In the genomic region with DNA sequence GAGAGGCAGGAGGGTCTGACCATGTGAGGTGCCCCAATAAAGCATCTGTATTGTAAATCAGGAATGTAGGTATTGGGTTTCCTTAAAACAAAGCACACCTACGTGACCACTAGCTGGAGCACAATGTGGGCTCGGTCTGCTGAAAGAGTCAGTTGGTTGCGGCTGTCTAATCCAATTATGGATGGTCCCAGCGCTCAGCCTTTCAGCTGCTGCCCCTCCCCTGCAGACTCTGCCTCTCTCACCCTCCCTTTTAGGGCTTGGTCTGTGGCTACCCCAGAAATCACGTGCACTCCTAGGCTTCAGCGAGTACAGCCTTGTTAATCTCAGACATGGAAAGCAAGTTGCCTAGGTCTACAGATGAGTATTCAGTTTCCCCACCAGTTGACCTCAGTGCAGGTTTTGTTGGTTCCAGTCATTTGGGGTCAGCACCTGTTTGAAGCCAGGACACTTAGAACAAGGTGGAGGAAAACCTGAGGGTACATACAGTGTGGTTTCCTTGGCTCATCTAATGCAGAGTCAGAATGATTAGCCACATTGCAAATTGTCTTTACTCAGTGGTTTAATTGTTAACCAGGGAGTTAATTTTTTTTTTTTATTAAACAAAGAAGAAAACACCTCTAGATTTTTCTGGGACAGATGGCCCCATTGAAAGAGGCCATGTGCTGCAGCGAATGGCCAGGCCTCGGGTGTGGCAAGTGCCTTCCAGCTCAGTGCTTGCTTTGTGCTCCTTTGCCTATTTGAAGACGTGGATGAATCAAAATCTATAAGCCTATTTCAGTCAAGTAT, we compare ENCODE assay signal across 8 cellular contexts.
DNase-seq lines count a peak whose midpoint lies in the region; ATAC-seq, FAIRE-seq and TF ChIP-seq lines count a peak whose summit lies in the region.

No MANE protein-coding gene starts in this region.

- H3K27me3 Mint-ChIP-seq in CD4-positive, alpha-beta memory T cell: peaks cover 0 to 1% of the 10 kb centered on the region in 2 donors

- peaks cover 60% of the 10 kb centered on the region for H3K4me1 ChIP-seq in HepG2 (ENCODE audit: insufficient read depth, low read length)
- no peaks in the 10 kb centered on the region for H3K4me1 ChIP-seq in CD4-positive, alpha-beta memory T cell (ENCODE audit: insufficient read depth, low read length)

- peaks cover 0 to 16% (median 6%) of the 10 kb centered on the region in 4 donors for H3K4me1 Mint-ChIP-seq in CD4-positive, alpha-beta memory T cell

- in situ Hi-C loops in HepG2 (cut with HindIII; ENCODE audit: extremely low pct_ligation_motif_present, low pct_unique_long_range_greater_than_20kb): loop anchor here (5.0 kb wide), 1 partner anchor 61 kb away; no protein-coding TSS in a partner anchor

- no peak overlapping the region for H2AFZ ChIP-seq in HepG2 (ENCODE audit: low read length)

- peak overlapping the region in 1 of 3 experiments; percentile 37; a peak in 2 of 6 replicates for H3K4me3 ChIP-seq in HepG2 (replicated peaks in 1 of 3; ENCODE audit: insufficient read depth in 1 of 3, low read depth in 2 of 3, low read length in 3 of 3)
- H3K4me3 ChIP-seq in CD4-positive, alpha-beta memory T cell (ENCODE audit: low read length in 2 of 2): no peak overlapping the region

- no peaks in the 10 kb centered on the region for H3K36me3 Mint-ChIP-seq in CD4-positive, alpha-beta memory T cell

- peak; percentile 95 to 99 for DNase-seq in NCI-H524 (lab: John Stamatoyannopoulos, UW)
- peak; percentile 36 for DNase-seq in HepG2 (ENCODE audit: low spot score)
- no peak for DNase-seq in NOMO-1 treated with dmso at 0.1 percent for 144 hours (lab: John Stamatoyannopoulos, UW; ENCODE audit: unreplicated experiment)
- no peak for DNase-seq in NCI-H1694 treated with DMSO at 0.1 percent for 48 hours (lab: John Stamatoyannopoulos, UW)
- DNase-seq in CD4-positive, alpha-beta memory T cell: no peak
- DNase-seq in DMS79 treated with DMSO at 0.1 percent for 48 hours (lab: John Stamatoyannopoulos, UW): no peak

- H3K4me3 Mint-ChIP-seq in CD4-positive, alpha-beta memory T cell: no peak overlapping the region

- no peaks in the 10 kb centered on the region for H3K9me3 ChIP-seq in HepG2 (ENCODE audit: low read length)
- no peaks in the 10 kb centered on the region for H3K9me3 ChIP-seq in CD4-positive, alpha-beta memory T cell (ENCODE audit: control insufficient read depth in 1 of 2, low read length in 2 of 2)

- no peak for TF ChIP-seq CTCF in HepG2 (CRISPR knock-in tag; IDR thresholded peaks at IDR 0.05)

- no peak for TF ChIP-seq RAD21 in HepG2 (CRISPR knock-in tag; IDR thresholded peaks at IDR 0.05)

- no peaks in the 10 kb centered on the region for H3K36me3 ChIP-seq in HepG2 (replicated peaks in 1 of 2; ENCODE audit: control insufficient read depth in 1 of 2, insufficient read depth in 2 of 2, low read length in 2 of 2)
- no peaks in the 10 kb centered on the region for H3K36me3 ChIP-seq in CD4-positive, alpha-beta memory T cell (ENCODE audit: insufficient read depth, low read length)

- H3K4me2 ChIP-seq in HepG2 (ENCODE audit: low read depth, low read length): peak overlapping the region; percentile 60

- POLR2A ChIA-PET in HepG2 (lab: Yijun Ruan, JAX): no interaction called here
- POLR2A ChIA-PET in CD4-positive, alpha-beta memory T cell (lab: Charles Lee; ENCODE audit: partially characterized antibody): no interaction called here

- no peak overlapping the region; the same call in 1 of the 2 replicates for H3K9ac ChIP-seq in HepG2 (ENCODE audit: insufficient read depth, low read depth, low read length)

- no peak for TF ChIP-seq POLR2A in HepG2 (IDR thresholded peaks at IDR 0.05; ENCODE audit: insufficient read depth in 1 of 2, low read depth in 2 of 2, low read length in 2 of 2)

- 32% methylated on average over 6 of the region's 9 CpGs for WGBS in HepG2 (ENCODE audit: low lambda C conversion rate)

- ATAC-seq in GM18517 (IDR thresholded peaks at IDR 0.05; ENCODE audit: unreplicated experiment) (peak; percentile 68), HG02759 (IDR thresholded peaks at IDR 0.05; ENCODE audit: unreplicated experiment) (peak; percentile 92), HepG2 (peak; percentile 71)

- peak overlapping the region; percentile 55 for H3K27ac ChIP-seq in HepG2 (ENCODE audit: extremely low read length, insufficient read depth, low read length)
- H3K27ac ChIP-seq in CD4-positive, alpha-beta memory T cell (ENCODE audit: low read depth, low read length): no peak overlapping the region

- CTCF ChIA-PET in HepG2 (lab: Yijun Ruan, JAX; ENCODE audit: low intra/inter-chr PET ratio, low total read pairs): no interaction called here
- CTCF ChIA-PET in CD4-positive, alpha-beta memory T cell (lab: Charles Lee; ENCODE audit: partially characterized antibody): interaction anchor here (1.0 kb wide), 1 partner anchor 46 kb away, joined by 3 read pairs; no protein-coding TSS in a partner anchor

- peaks cover 60% of the 10 kb centered on the region for H4K20me1 ChIP-seq in HepG2 (ENCODE audit: insufficient read depth, low read length)

- no peak overlapping the region for H3K27ac Mint-ChIP-seq in CD4-positive, alpha-beta memory T cell

- H3K79me2 ChIP-seq in HepG2 (ENCODE audit: insufficient read depth, low read length): peaks cover 70% of the 10 kb centered on the region

- intact Hi-C loops in HepG2 (cut with micrococcal nuclease; ENCODE audit: unreplicated experiment): loop anchor here (2.0 kb wide), 1 partner anchor 13 kb away; no protein-coding TSS in a partner anchor
- intact Hi-C loops in CD4-positive, alpha-beta memory T cell (cut with micrococcal nuclease): no loop called here

- no TSS peak for BruUV-seq in HepG2 (replicated peaks; lab: Mats Ljungman, UMichigan)

- H3K9me3 Mint-ChIP-seq in CD4-positive, alpha-beta memory T cell: no peaks in the 10 kb centered on the region

- FAIRE-seq in HepG2 (lab: Jason Lieb, UNC): peak; percentile 65

- H3K27me3 ChIP-seq in HepG2 (ENCODE audit: control insufficient read depth in 1 of 2, insufficient read depth in 2 of 2, low read length in 2 of 2): no peaks in the 10 kb centered on the region
- H3K27me3 ChIP-seq in CD4-positive, alpha-beta memory T cell (ENCODE audit: insufficient read depth, low read length): no peaks in the 10 kb centered on the region

- TF ChIP-seq EP300 in HepG2 (IDR thresholded peaks at IDR 0.05; ENCODE audit: low read depth in 2 of 2, low read length in 2 of 2): no peak
- TF ChIP-seq EP300 in HepG2 (CRISPR knock-in tag; IDR thresholded peaks at IDR 0.05; ENCODE audit: borderline replicate concordance): no peak

TF ChIP-seq in HepG2, 621 proteins besides CTCF, POLR2A, EP300 and RAD21 (continues in another document):
- TF ChIP-seq, protein P1, sequence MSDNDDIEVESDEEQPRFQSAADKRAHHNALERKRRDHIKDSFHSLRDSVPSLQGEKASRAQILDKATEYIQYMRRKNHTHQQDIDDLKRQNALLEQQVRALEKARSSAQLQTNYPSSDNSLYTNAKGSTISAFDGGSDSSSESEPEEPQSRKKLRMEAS (IDR thresholded peaks at IDR 0.05): 0 out of 2 replicates have a peak, but pooled peaks have one; percentile 32
- peak; percentile 34; the same call in 1 of the 2 replicates for TF ChIP-seq MIXL1 (CRISPR knock-in tag; IDR thresholded peaks at IDR 0.05)
- TF ChIP-seq, protein P2, sequence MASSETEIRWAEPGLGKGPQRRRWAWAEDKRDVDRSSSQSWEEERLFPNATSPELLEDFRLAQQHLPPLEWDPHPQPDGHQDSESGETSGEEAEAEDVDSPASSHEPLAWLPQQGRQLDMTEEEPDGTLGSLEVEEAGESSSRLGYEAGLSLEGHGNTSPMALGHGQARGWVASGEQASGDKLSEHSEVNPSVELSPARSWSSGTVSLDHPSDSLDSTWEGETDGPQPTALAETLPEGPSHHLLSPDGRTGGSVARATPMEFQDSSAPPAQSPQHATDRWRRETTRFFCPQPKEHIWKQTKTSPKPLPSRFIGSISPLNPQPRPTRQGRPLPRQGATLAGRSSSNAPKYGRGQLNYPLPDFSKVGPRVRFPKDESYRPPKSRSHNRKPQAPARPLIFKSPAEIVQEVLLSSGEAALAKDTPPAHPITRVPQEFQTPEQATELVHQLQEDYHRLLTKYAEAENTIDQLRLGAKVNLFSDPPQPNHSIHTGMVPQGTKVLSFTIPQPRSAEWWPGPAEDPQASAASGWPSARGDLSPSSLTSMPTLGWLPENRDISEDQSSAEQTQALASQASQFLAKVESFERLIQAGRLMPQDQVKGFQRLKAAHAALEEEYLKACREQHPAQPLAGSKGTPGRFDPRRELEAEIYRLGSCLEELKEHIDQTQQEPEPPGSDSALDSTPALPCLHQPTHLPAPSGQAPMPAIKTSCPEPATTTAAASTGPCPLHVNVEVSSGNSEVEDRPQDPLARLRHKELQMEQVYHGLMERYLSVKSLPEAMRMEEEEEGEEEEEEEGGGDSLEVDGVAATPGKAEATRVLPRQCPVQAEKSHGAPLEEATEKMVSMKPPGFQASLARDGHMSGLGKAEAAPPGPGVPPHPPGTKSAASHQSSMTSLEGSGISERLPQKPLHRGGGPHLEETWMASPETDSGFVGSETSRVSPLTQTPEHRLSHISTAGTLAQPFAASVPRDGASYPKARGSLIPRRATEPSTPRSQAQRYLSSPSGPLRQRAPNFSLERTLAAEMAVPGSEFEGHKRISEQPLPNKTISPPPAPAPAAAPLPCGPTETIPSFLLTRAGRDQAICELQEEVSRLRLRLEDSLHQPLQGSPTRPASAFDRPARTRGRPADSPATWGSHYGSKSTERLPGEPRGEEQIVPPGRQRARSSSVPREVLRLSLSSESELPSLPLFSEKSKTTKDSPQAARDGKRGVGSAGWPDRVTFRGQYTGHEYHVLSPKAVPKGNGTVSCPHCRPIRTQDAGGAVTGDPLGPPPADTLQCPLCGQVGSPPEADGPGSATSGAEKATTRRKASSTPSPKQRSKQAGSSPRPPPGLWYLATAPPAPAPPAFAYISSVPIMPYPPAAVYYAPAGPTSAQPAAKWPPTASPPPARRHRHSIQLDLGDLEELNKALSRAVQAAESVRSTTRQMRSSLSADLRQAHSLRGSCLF (CRISPR knock-in tag; IDR thresholded peaks at IDR 0.05; ENCODE audit: borderline replicate concordance): no peak
- no peak for TF ChIP-seq ZNF10 (CRISPR knock-in tag; IDR thresholded peaks at IDR 0.05; ENCODE audit: borderline replicate concordance, low read depth)
- no peak for TF ChIP-seq ZSCAN22 (CRISPR knock-in tag; IDR thresholded peaks at IDR 0.05)
- TF ChIP-seq KLF12 (CRISPR knock-in tag; IDR thresholded peaks at IDR 0.05; ENCODE audit: borderline replicate concordance): no peak
- TF ChIP-seq MTA1 (CRISPR knock-in tag; IDR thresholded peaks at IDR 0.05; ENCODE audit: borderline replicate concordance): no peak
- TF ChIP-seq LCORL (IDR thresholded peaks at IDR 0.05): no peak
- peak; percentile 53; the same call in 1 of the 2 replicates for TF ChIP-seq LCORL (CRISPR knock-in tag; IDR thresholded peaks at IDR 0.05)
- no peak for TF ChIP-seq TP53 (CRISPR knock-in tag; conservative IDR thresholded peaks at IDR 0.05)
- TF ChIP-seq BCL6 (CRISPR knock-in tag; IDR thresholded peaks at IDR 0.05): no peak
- peak; percentile 20 for TF ChIP-seq ASH2L (IDR thresholded peaks at IDR 0.05; ENCODE audit: insufficient read length, low read depth, low read length)

Comparison
In these comparisons a context has a peak if more than half of its experiments do, and no peak if none do; other contexts are left out.
1. DNase-seq: peak in NCI-H524 (2 of 2) and HepG2 (single experiment); none in NOMO-1 treated with dmso at 0.1 percent for 144 hours (single experiment), NCI-H1694 treated with DMSO at 0.1 percent for 48 hours (single experiment), CD4-positive, alpha-beta memory T cell (0 of 5) and DMS79 treated with DMSO at 0.1 percent for 48 hours (single experiment).
2. Peak in every context shown above with its lines, with median percentiles within 50 percentile points of each other: ATAC-seq.